Comparison of ENCODE assay signal across 13 cellular contexts in genomic region chr10:84829121-84829520, GRCh38.
DNase-seq lines count a peak whose midpoint lies in the region; TF ChIP-seq lines count a peak whose summit lies in the region.
"Had no signal": no experiment of that assay in that cellular context is flagged by ENCODE, and none has a peak within 500 bp of the region (broad histone marks: within the 10 kb centered on the region; RNA-seq: fewer than 3 reads in every experiment).

No MANE protein-coding gene starts in this region.

- no CpG with 5 or more reads among the region's 7 CpGs for WGBS in mesendoderm (ENCODE audit: extremely low coverage, insufficient coverage, low lambda C conversion rate)

- H2AK5ac ChIP-seq in mesendoderm (ENCODE audit: low read length): no peak overlapping the region

- H3K4me2 ChIP-seq in mesendoderm (ENCODE audit: low read length) (no peak overlapping the region), Karpas-422 (ENCODE audit: low read depth, low read length, poor library complexity, severe bottlenecking) (no peak overlapping the region)

- no peak overlapping the region for H4K8ac ChIP-seq in mesendoderm (ENCODE audit: low read depth, low read length)

- no peaks in the 10 kb centered on the region for H3K9me3 ChIP-seq in HEK293 (ENCODE audit: control insufficient read depth, insufficient read depth, low read depth, low read length)
- no peaks in the 10 kb centered on the region for H3K9me3 ChIP-seq in Karpas-422 (ENCODE audit: low read length)

- POLR2A ChIA-PET in HEK293 (lab: Yijun Ruan, JAX): no interaction called here

- no peaks in the 10 kb centered on the region for H3K9me2 ChIP-seq in Karpas-422 (replicated peaks; ENCODE audit: insufficient read depth, low read length)

- H3K27ac ChIP-seq in HEK293 (ENCODE audit: extremely low read depth, low read depth, low read length): no peak overlapping the region
- H3K27ac ChIP-seq in mesendoderm (ENCODE audit: low read depth, low read length): no peak overlapping the region
- no peak overlapping the region for H3K27ac ChIP-seq in Karpas-422 (ENCODE audit: low read length)
- H3K27ac ChIP-seq in caudate nucleus (ENCODE audit: low read depth, low read length): no peak overlapping the region
- H3K27ac ChIP-seq: C4-2B, GM23248 had no signal

- DNase-seq in NCI-H146 treated with DMSO at 0.1 percent for 48 hours (lab: John Stamatoyannopoulos, UW; ENCODE audit: unreplicated experiment) (peak; percentile 11), astrocyte of the hippocampus (ENCODE audit: low read depth, low spot score) (peak; percentile 64), mesendoderm (no peak), mucosa of gallbladder (ENCODE audit: low spot score) (no peak), Karpas-422 (no peak), caudate nucleus (lab: John Stamatoyannopoulos, UW) (no peak), NCI-H1694 treated with DMSO at 0.1 percent for 48 hours (lab: John Stamatoyannopoulos, UW) (no peak)
- DNase-seq: CD4-positive, alpha-beta memory T cell; DMS79; GM23248 had no signal

- TF ChIP-seq CTCF in HEK293 (tag by site-specific recombination; IDR thresholded peaks at IDR 0.05): no peak

- H3K56ac ChIP-seq in mesendoderm (ENCODE audit: low read length): no peak overlapping the region

- no peak overlapping the region for H2BK5ac ChIP-seq in mesendoderm (ENCODE audit: low read length)

- H3K4me3 ChIP-seq in HEK293 (ENCODE audit: low read depth, low read length) (no peak overlapping the region), mesendoderm (ENCODE audit: low read length) (no peak overlapping the region), Karpas-422 (ENCODE audit: low read length) (no peak overlapping the region)
- H3K4me3 ChIP-seq: GM12878, GM23248 had no signal

- peak overlapping the region; percentile 36 for H2BK15ac ChIP-seq in mesendoderm (replicated peaks; ENCODE audit: low read depth)

- no peaks in the 10 kb centered on the region for H3K27me3 ChIP-seq in mesendoderm (ENCODE audit: insufficient read depth, low read length, poor library complexity)
- no peaks in the 10 kb centered on the region for H3K27me3 ChIP-seq in Karpas-422 (ENCODE audit: low read length)

- H2AFZ ChIP-seq in Karpas-422 (ENCODE audit: low read length): no peak overlapping the region
- H2AFZ ChIP-seq: GM23248 had no signal

- H3K23ac ChIP-seq in mesendoderm (ENCODE audit: low read length): no peak overlapping the region

- H4K20me1 ChIP-seq in Karpas-422 (ENCODE audit: insufficient read depth, low read depth, low read length): no peaks in the 10 kb centered on the region

- H3K9ac ChIP-seq in mesendoderm (ENCODE audit: low read length) (no peak overlapping the region), Karpas-422 (ENCODE audit: low read length) (no peak overlapping the region)
- H3K9ac ChIP-seq: GM23248 had no signal

- H3K4me1 ChIP-seq in HEK293 (ENCODE audit: control insufficient read depth, insufficient read depth, low read length) (peaks cover 3% of the 10 kb centered on the region), mesendoderm (ENCODE audit: control insufficient read depth, low read depth, low read length) (peaks cover 2% of the 10 kb centered on the region), Karpas-422 (ENCODE audit: low read length) (no peaks in the 10 kb centered on the region)

- no peak overlapping the region for H3K18ac ChIP-seq in mesendoderm (ENCODE audit: low read length)

- no peaks in the 10 kb centered on the region for H3K36me3 ChIP-seq in HEK293 (ENCODE audit: control insufficient read depth in 2 of 2, insufficient read depth in 1 of 2, low read length in 2 of 2)
- no peaks in the 10 kb centered on the region for H3K36me3 ChIP-seq in mesendoderm (ENCODE audit: control insufficient read depth, insufficient read depth, low read length)
- H3K36me3 ChIP-seq in Karpas-422 (ENCODE audit: insufficient read depth, low read length): no peaks in the 10 kb centered on the region

- H2BK120ac ChIP-seq in mesendoderm (ENCODE audit: low read depth, low read length): no peak overlapping the region

- CTCF ChIA-PET in HEK293 (lab: Yijun Ruan, JAX): interaction anchor here (0.6 to 1.1 kb wide), 4 partner anchors 9 to 195 kb away, joined by 3 read pairs; no protein-coding TSS in a partner anchor

- H3K79me1 ChIP-seq in mesendoderm (ENCODE audit: low read length): no peaks in the 10 kb centered on the region

- H3K4ac ChIP-seq in mesendoderm (ENCODE audit: low read depth, low read length): no peak overlapping the region

- H3K79me2 ChIP-seq in mesendoderm (ENCODE audit: control insufficient read depth, insufficient read depth, low read length) (no peaks in the 10 kb centered on the region), Karpas-422 (ENCODE audit: low read length) (no peaks in the 10 kb centered on the region)

- no peak overlapping the region for H4K5ac ChIP-seq in mesendoderm (ENCODE audit: low read length)

TF ChIP-seq in HEK293, 187 proteins besides CTCF, POLR2A, EP300 and RAD21:
- peak; percentile 77 for TF ChIP-seq GLIS1 (tag by site-specific recombination; IDR thresholded peaks at IDR 0.05)
- TF ChIP-seq YY2 (tag by site-specific recombination; IDR thresholded peaks at IDR 0.05): no peak
- TF ChIP-seq ZNF624 (tag by site-specific recombination; IDR thresholded peaks at IDR 0.05): no peak

Comparison
In these comparisons a context has a peak if more than half of its experiments do, and no peak if none do; other contexts are left out.
1. DNase-seq: peak in NCI-H146 treated with DMSO at 0.1 percent for 48 hours (single experiment) and astrocyte of the hippocampus (single experiment); none in mesendoderm (single experiment), mucosa of gallbladder (single experiment), Karpas-422 (single experiment), caudate nucleus (0 of 61) and NCI-H1694 treated with DMSO at 0.1 percent for 48 hours (single experiment).